Comparison of ENCODE assay signal across 14 cellular contexts in the genomic region with DNA sequence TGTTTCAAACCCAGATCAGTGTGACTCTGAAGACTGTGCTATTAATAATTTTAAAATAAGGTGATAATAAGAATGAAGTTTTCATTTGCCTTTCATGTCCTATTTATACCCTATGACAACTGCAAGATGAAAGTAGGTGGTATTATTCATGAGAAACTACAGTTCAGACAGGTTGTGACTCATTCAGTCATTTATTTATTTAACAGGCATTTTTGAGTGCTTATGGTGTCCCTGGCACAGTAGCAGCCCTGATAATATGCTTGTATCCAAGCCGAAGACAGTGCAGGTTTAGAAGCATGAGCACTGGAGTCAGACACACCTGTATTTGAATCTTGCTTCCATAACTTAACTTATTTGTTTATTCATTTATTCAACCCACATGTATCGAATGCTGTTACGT.
DNase-seq lines count a peak whose midpoint lies in the region; ATAC-seq, FAIRE-seq and TF ChIP-seq lines count a peak whose summit lies in the region.
"Had no signal": no experiment of that assay in that cellular context is flagged by ENCODE, and none has a peak within 500 bp of the region (broad histone marks: within the 10 kb centered on the region; RNA-seq: fewer than 3 reads in every experiment).

No MANE protein-coding gene starts in this region.

- no peak overlapping the region for H2BK15ac ChIP-seq in IMR-90 (ENCODE audit: low read depth, low read length)

- no peak overlapping the region for H3K4me2 ChIP-seq in IMR-90 (ENCODE audit: low read depth, low read length)
- no peak overlapping the region for H3K4me2 ChIP-seq in trophoblast cell (ENCODE audit: low read length)

- H3K18ac ChIP-seq in IMR-90 (ENCODE audit: low read depth, low read length) (no peak overlapping the region), trophoblast cell (ENCODE audit: low read length) (no peak overlapping the region)

- H4K20me1 ChIP-seq in IMR-90 (ENCODE audit: insufficient read depth, low read length) = no peaks in the 10 kb centered on the region

- H3K27ac ChIP-seq in IMR-90 (ENCODE audit: insufficient read depth, low read length) = no peak overlapping the region
- no peak overlapping the region for H3K27ac ChIP-seq in trophoblast cell (ENCODE audit: low read depth, low read length)

- in situ Hi-C loops in IMR-90 (cut with MboI; ENCODE audit: low sequenced_read_pairs) = no loop called here

- CTCF ChIA-PET in IMR-90 (lab: Yijun Ruan, JAX) = no interaction called here

- no peak overlapping the region for H4K12ac ChIP-seq in trophoblast cell (ENCODE audit: low read depth, low read length)

- H3K9ac ChIP-seq in IMR-90 (ENCODE audit: low read depth, low read length) = no peak overlapping the region
- H3K9ac ChIP-seq in trophoblast cell (ENCODE audit: low read length) = no peak overlapping the region

- H2BK12ac ChIP-seq in trophoblast cell (ENCODE audit: low read length) = no peak overlapping the region

- no TSS peak for BruUV-seq in IMR-90 (replicated peaks; lab: Mats Ljungman, UMichigan)

- no peak overlapping the region for H2AK9ac ChIP-seq in IMR-90 (replicated peaks; ENCODE audit: low read depth, low read length, poor library complexity)

- H4K91ac ChIP-seq in IMR-90 (ENCODE audit: insufficient read depth, low read depth, low read length) (no peak overlapping the region), trophoblast cell (ENCODE audit: low read depth, low read length) (no peak overlapping the region)

- TF ChIP-seq RAD21 in IMR-90 (IDR thresholded peaks at IDR 0.05; ENCODE audit: low read length) = no peak

- no peak overlapping the region for H3K56ac ChIP-seq in IMR-90 (ENCODE audit: extremely low read depth, insufficient read depth, low read length)

- H3K4me3 ChIP-seq in IMR-90 (ENCODE audit: insufficient read depth, low read depth, low read length) = no peak overlapping the region
- H3K4me3 ChIP-seq in trophoblast cell (ENCODE audit: low read depth, low read length) = no peak overlapping the region

- DNase-seq in AG08396 (ENCODE audit: low spot score) = peak; percentile 26
- DNase-seq in IMR-90 = peak; percentile 54
- peak; percentile 64 for DNase-seq in astrocyte of the hippocampus (ENCODE audit: low read depth, low spot score)
- no peak for DNase-seq in osteocyte (ENCODE audit: extremely low spot score, unreplicated experiment)
- DNase-seq in trophoblast cell = no peak
- DNase-seq: activated CD4-positive, alpha-beta T cell treated with anti-CD3 and anti-CD28 coated beads, Interleukin-2, amount 10 ng/mL, durations not matched to agents 24 days and 14 days; activated T-cell treated with anti-CD3 and anti-CD28 coated beads, Interleukin-2, amount 50 U/mL, for 72 hours; amniotic stem cell; immature natural killer cell; RPMI8226 had no signal

- H3K9me3 ChIP-seq in IMR-90 (ENCODE audit: control insufficient read depth, insufficient read depth, low read length) (no peaks in the 10 kb centered on the region), trophoblast cell (ENCODE audit: insufficient read depth, low read depth, low read length) (peaks cover 2% of the 10 kb centered on the region)

- H3K36me3 Mint-ChIP-seq in osteocyte (ENCODE audit: unreplicated experiment) = no peaks in the 10 kb centered on the region

- H3K23ac ChIP-seq in IMR-90 (ENCODE audit: low read depth, low read length) = no peak overlapping the region
- no peak overlapping the region for H3K23ac ChIP-seq in trophoblast cell (ENCODE audit: low read length)

- H3K14ac ChIP-seq in IMR-90 (replicated peaks; ENCODE audit: low read depth, low read length) (no peak overlapping the region), trophoblast cell (ENCODE audit: low read length) (no peak overlapping the region)

- no peaks in the 10 kb centered on the region for H3K79me2 ChIP-seq in trophoblast cell (ENCODE audit: control insufficient read depth, insufficient read depth, low read length, poor library complexity)

- no peaks in the 10 kb centered on the region for H3K9me1 ChIP-seq in IMR-90 (ENCODE audit: insufficient read depth, low read length)

- H3K36me3 ChIP-seq in IMR-90 (ENCODE audit: control insufficient read depth, insufficient read depth, low read length) (no peaks in the 10 kb centered on the region), trophoblast cell (ENCODE audit: control insufficient read depth in 1 of 2, insufficient read depth in 2 of 2, low read length in 2 of 2) (no peaks in the 10 kb centered on the region)

- POLR2A ChIA-PET in IMR-90 (lab: Charles Lee; ENCODE audit: unreplicated experiment) = no interaction called here

- ATAC-seq in IMR-90 (ENCODE audit: low read depth) = 0 out of 2 replicates have a peak, but pooled peaks have one; percentile 27
- ATAC-seq in GM19397 (IDR thresholded peaks at IDR 0.05; ENCODE audit: unreplicated experiment) = no peak
- ATAC-seq in HG03139 (IDR thresholded peaks at IDR 0.05; ENCODE audit: unreplicated experiment) = no peak
- ATAC-seq: activated T-cell treated with anti-CD3 and anti-CD28 coated beads, Interleukin-2, amount 50 U/mL, for 72 hours had no signal

- no peak for TF ChIP-seq POLR2A in IMR-90 (IDR thresholded peaks at IDR 0.05; ENCODE audit: low read depth, low read length)

- no CpG with 5 or more reads among the region's 3 CpGs for WGBS in IMR-90 (ENCODE audit: extremely low coverage in 2 of 2, insufficient read length in 1 of 2), 2 experiments
- no CpG with 5 or more reads among the region's 3 CpGs for WGBS in trophoblast cell (ENCODE audit: extremely low coverage, insufficient coverage, insufficient read length)

- no peak overlapping the region for H2AK5ac ChIP-seq in IMR-90 (ENCODE audit: low read depth, low read length)
- H2AK5ac ChIP-seq in trophoblast cell (ENCODE audit: low read length) = no peak overlapping the region

- H2BK5ac ChIP-seq in IMR-90 (ENCODE audit: low read depth, low read length, poor library complexity, severe bottlenecking) = no peak overlapping the region
- H2BK5ac ChIP-seq in trophoblast cell (ENCODE audit: low read depth, low read length, poor library complexity) = no peak overlapping the region

- H3K9me3 Mint-ChIP-seq in osteocyte (ENCODE audit: unreplicated experiment) = no peaks in the 10 kb centered on the region
- H3K9me3 Mint-ChIP-seq: activated CD4-positive, alpha-beta T cell treated with anti-CD3 and anti-CD28 coated beads, Interleukin-2, amount 10 ng/mL, durations not matched to agents 24 days and 14 days; activated T-cell treated with anti-CD3 and anti-CD28 coated beads, Interleukin-2, amount 50 U/mL, for 72 hours; dendritic cell treated with granulocyte-macrophage colony-stimulating factor and Interleukin-4, amounts not matched to agents 40 ng/mL and 50 ng/mL, for 4 days had no signal

- H3K4me1 Mint-ChIP-seq in osteocyte (ENCODE audit: unreplicated experiment) = peaks cover 32% of the 10 kb centered on the region
- H3K4me1 Mint-ChIP-seq: activated CD4-positive, alpha-beta T cell treated with anti-CD3 and anti-CD28 coated beads, Interleukin-2, amount 10 ng/mL, durations not matched to agents 24 days and 14 days; immature natural killer cell had no signal

- peak; percentile 95 for FAIRE-seq in islet of Langerhans (lab: Jason Lieb, UNC)

- H3K4ac ChIP-seq in IMR-90 (ENCODE audit: low read depth, low read length) (no peak overlapping the region), trophoblast cell (ENCODE audit: low read depth, low read length) (no peak overlapping the region)

- no peak overlapping the region for H3K4me3 Mint-ChIP-seq in osteocyte (ENCODE audit: unreplicated experiment)
- H3K4me3 Mint-ChIP-seq: activated CD4-positive, alpha-beta T cell treated with anti-CD3 and anti-CD28 coated beads, Interleukin-2, amount 10 ng/mL, durations not matched to agents 24 days and 14 days; activated T-cell treated with anti-CD3 and anti-CD28 coated beads, Interleukin-2, amount 50 U/mL, for 72 hours; dendritic cell treated with granulocyte-macrophage colony-stimulating factor and Interleukin-4, amounts not matched to agents 40 ng/mL and 50 ng/mL, for 4 days; immature natural killer cell had no signal

- dilution Hi-C loops in IMR-90 (cut with HindIII; ENCODE audit: low sequenced_read_pairs, unreplicated experiment) = no loop called here

- H3K27me3 ChIP-seq in IMR-90 (ENCODE audit: control insufficient read depth, insufficient read depth, low read length) = peaks cover 5% of the 10 kb centered on the region
- H3K27me3 ChIP-seq in trophoblast cell (ENCODE audit: insufficient read depth, low read length) = no peaks in the 10 kb centered on the region

- H3K79me1 ChIP-seq in IMR-90 (ENCODE audit: low read depth in 1 of 2, low read length in 2 of 2) (no peaks in the 10 kb centered on the region), trophoblast cell (ENCODE audit: low read length) (no peaks in the 10 kb centered on the region)

- no peaks in the 10 kb centered on the region for H3K4me1 ChIP-seq in IMR-90 (ENCODE audit: control insufficient read depth, insufficient read depth, low read length)
- H3K4me1 ChIP-seq in trophoblast cell (ENCODE audit: control insufficient read depth in 1 of 2, insufficient read depth in 2 of 2, low read length in 2 of 2) = peaks cover 0 to 3% of the 10 kb centered on the region in 2 experiments

- intact Hi-C loops in IMR-90 (cut with micrococcal nuclease) = no loop called here

- H3K27ac Mint-ChIP-seq in osteocyte (ENCODE audit: unreplicated experiment) = no peak overlapping the region
- H3K27ac Mint-ChIP-seq: activated CD4-positive, alpha-beta T cell treated with anti-CD3 and anti-CD28 coated beads, Interleukin-2, amount 10 ng/mL, durations not matched to agents 24 days and 14 days; activated T-cell treated with anti-CD3 and anti-CD28 coated beads, Interleukin-2, amount 50 U/mL, for 72 hours; dendritic cell treated with granulocyte-macrophage colony-stimulating factor and Interleukin-4, amounts not matched to agents 40 ng/mL and 50 ng/mL, for 4 days; immature natural killer cell had no signal

- TF ChIP-seq CTCF in IMR-90 (conservative IDR thresholded peaks at IDR 0.05; ENCODE audit: low read depth, low read length) (no peak), osteocyte (IDR thresholded peaks at IDR 0.05) (no peak)

- H4K8ac ChIP-seq in IMR-90 (ENCODE audit: low read depth in 2 of 2, low read length in 2 of 2) (no peak overlapping the region), trophoblast cell (ENCODE audit: low read depth, low read length) (no peak overlapping the region)

- H2BK120ac ChIP-seq in IMR-90 (ENCODE audit: low read depth, low read length) (no peak overlapping the region), trophoblast cell (ENCODE audit: insufficient read depth, low read length, poor library complexity) (no peak overlapping the region)

- H4K5ac ChIP-seq in IMR-90 (ENCODE audit: low read depth, low read length) = no peak overlapping the region

- H2BK20ac ChIP-seq in IMR-90 (ENCODE audit: low read depth, low read length) = 0 out of 2 replicates have a peak overlapping the region, but pooled peaks have one; percentile 14

- no peak overlapping the region for H2AFZ ChIP-seq in IMR-90 (replicated peaks; ENCODE audit: low read length, poor library complexity)
- no peak overlapping the region for H2AFZ ChIP-seq in trophoblast cell (ENCODE audit: insufficient read depth, low read length, poor library complexity)

- H3K27me3 Mint-ChIP-seq in osteocyte (ENCODE audit: unreplicated experiment) = peaks cover 17% of the 10 kb centered on the region
- H3K27me3 Mint-ChIP-seq: activated CD4-positive, alpha-beta T cell treated with anti-CD3 and anti-CD28 coated beads, Interleukin-2, amount 10 ng/mL, durations not matched to agents 24 days and 14 days; dendritic cell treated with granulocyte-macrophage colony-stimulating factor and Interleukin-4, amounts not matched to agents 40 ng/mL and 50 ng/mL, for 4 days had no signal

Comparison
In these comparisons a context has a peak if more than half of its experiments do, and no peak if none do; other contexts are left out.
1. DNase-seq: peak in AG08396 (single experiment), IMR-90 (single experiment) and astrocyte of the hippocampus (single experiment); none in osteocyte (single experiment) and trophoblast cell (0 of 2).